In the genomic region with DNA sequence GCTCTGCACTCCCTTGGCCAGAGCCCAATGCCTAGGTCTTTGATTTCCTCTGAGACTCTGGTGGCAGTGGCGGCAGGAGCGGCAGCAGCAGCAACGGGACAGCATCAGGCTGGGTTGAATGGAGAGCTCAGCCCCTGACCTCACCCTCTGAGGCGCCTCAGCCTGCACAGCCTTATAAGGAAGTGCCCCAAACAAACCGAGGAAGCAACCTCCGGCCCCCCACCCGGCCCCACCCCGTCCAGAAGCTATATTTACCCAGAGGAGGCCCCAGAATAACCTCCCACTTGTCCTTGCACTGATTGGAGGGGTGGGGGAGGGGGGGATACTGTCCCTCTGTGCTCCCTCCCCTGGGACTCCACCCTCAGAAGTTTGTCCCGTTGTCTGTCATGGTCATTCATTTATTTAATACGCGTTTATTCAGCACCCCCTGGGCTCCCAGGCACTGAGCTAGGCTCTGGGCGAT, we compare ENCODE assay signal across 10 cellular contexts. TPM values are rescaled to one million over a fixed set of nuclear protein-coding genes. Genes with fewer than 3 reads are reported as not detected.
DNase-seq lines count a peak whose midpoint lies in the region; ATAC-seq and TF ChIP-seq lines count a peak whose summit lies in the region.
"Had no signal": no experiment of that assay in that cellular context is flagged by ENCODE, and none has a peak within 500 bp of the region (broad histone marks: within the 10 kb centered on the region; RNA-seq: fewer than 3 reads in every experiment).

No MANE protein-coding gene starts in this region.

- intact Hi-C loops in activated B cell treated with CpG ODN at 0.5 μM for 24 hours (cut with micrococcal nuclease) (no loop called here), left lung (cut with DNase I) (no loop called here)

- H3K27ac Mint-ChIP-seq in activated B cell treated with CpG ODN at 0.5 μM for 24 hours (no peak overlapping the region), type B pancreatic cell (peak overlapping the region; percentile 70)
- H3K27ac Mint-ChIP-seq in activated CD4-positive, alpha-beta memory T cell treated with anti-CD3 and anti-CD28 coated beads, Interleukin-2, amount 10 ng/mL, durations not matched to agents 7 days and 5 days = no peak overlapping the region

- POLR2A ChIA-PET in activated B cell treated with CpG ODN at 0.5 μM for 24 hours (lab: Charles Lee) = no interaction called here
- POLR2A ChIA-PET in activated CD4-positive, alpha-beta memory T cell treated with anti-CD3 and anti-CD28 coated beads, Interleukin-2, amount 10 ng/mL, durations not matched to agents 7 days and 5 days (lab: Charles Lee) = no interaction called here

- H3K4me3 Mint-ChIP-seq in activated B cell treated with CpG ODN at 0.5 μM for 24 hours = peak overlapping the region; percentile 19
- no peak overlapping the region for H3K4me3 Mint-ChIP-seq in type B pancreatic cell
- no peak overlapping the region for H3K4me3 Mint-ChIP-seq in activated CD4-positive, alpha-beta memory T cell treated with anti-CD3 and anti-CD28 coated beads, Interleukin-2, amount 10 ng/mL, durations not matched to agents 7 days and 5 days

- CTCF ChIA-PET in activated B cell treated with CpG ODN at 0.5 μM for 24 hours (lab: Charles Lee) = interaction anchor here (0.7 to 1.6 kb wide), 3 partner anchors 9 to 38 kb away, joined by 3 to 5 read pairs (median 5); no protein-coding TSS in a partner anchor
- CTCF ChIA-PET in activated CD4-positive, alpha-beta memory T cell treated with anti-CD3 and anti-CD28 coated beads, Interleukin-2, amount 10 ng/mL, durations not matched to agents 7 days and 5 days (lab: Charles Lee) = interaction anchor here (1.7 kb wide), 1 partner anchor 226 kb away, joined by 4 read pairs; no protein-coding TSS in a partner anchor

- H3K4me3 ChIP-seq in left lung = no peak overlapping the region

- peak overlapping the region; percentile 68 to 72 for H3K27ac ChIP-seq in left lung
- H3K27ac ChIP-seq: 22Rv1 had no signal

- H3K36me3 ChIP-seq in left lung = no peaks in the 10 kb centered on the region

- H3K4me1 Mint-ChIP-seq in activated B cell treated with CpG ODN at 0.5 μM for 24 hours (peaks cover 66% of the 10 kb centered on the region), type B pancreatic cell (ENCODE audit: unreplicated experiment) (peaks cover 82% of the 10 kb centered on the region)
- peaks cover 44% of the 10 kb centered on the region for H3K4me1 Mint-ChIP-seq in activated CD4-positive, alpha-beta memory T cell treated with anti-CD3 and anti-CD28 coated beads, Interleukin-2, amount 10 ng/mL, durations not matched to agents 7 days and 5 days

- DNase-seq in DMS 273 (lab: John Stamatoyannopoulos, UW; ENCODE audit: unreplicated experiment) (peak; percentile 53), DMS 273 treated with DMSO at 0.1 percent for 48 hours (lab: John Stamatoyannopoulos, UW) (no peak), activated B cell treated with CpG ODN at 0.5 μM for 24 hours (no peak), left lung (peak in 1 of 2 donors; percentile 55), type B pancreatic cell (ENCODE audit: extremely low spot score, unreplicated experiment) (no peak), ecto neural progenitor cell (ENCODE audit: low spot score) (no peak)
- no peak for DNase-seq in activated CD4-positive, alpha-beta memory T cell treated with anti-CD3 and anti-CD28 coated beads, Interleukin-2, amount 10 ng/mL, durations not matched to agents 7 days and 5 days
- DNase-seq: central memory CD4-positive, alpha-beta T cell had no signal

- ATAC-seq in activated B cell treated with CpG ODN at 0.5 μM for 24 hours (ENCODE audit: low read depth) (peak; percentile 33), left lung (no peak), HG02884 (IDR thresholded peaks at IDR 0.05; ENCODE audit: unreplicated experiment) (no peak)

- no peak for TF ChIP-seq CTCF in activated B cell treated with CpG ODN at 0.5 μM for 24 hours (IDR thresholded peaks at IDR 0.05)
- TF ChIP-seq CTCF in left lung (IDR thresholded peaks at IDR 0.05) = no peak
- no peak for TF ChIP-seq CTCF in type B pancreatic cell (conservative IDR thresholded peaks at IDR 0.05)

- H3K4me1 ChIP-seq in left lung = peaks cover 40 to 89% of the 10 kb centered on the region in 2 donors

- peaks cover 3% of the 10 kb centered on the region for H3K27me3 Mint-ChIP-seq in activated B cell treated with CpG ODN at 0.5 μM for 24 hours
- peaks cover 4% of the 10 kb centered on the region for H3K27me3 Mint-ChIP-seq in type B pancreatic cell
- peaks cover 10% of the 10 kb centered on the region for H3K27me3 Mint-ChIP-seq in activated CD4-positive, alpha-beta memory T cell treated with anti-CD3 and anti-CD28 coated beads, Interleukin-2, amount 10 ng/mL, durations not matched to agents 7 days and 5 days

- no peaks in the 10 kb centered on the region for H3K9me3 ChIP-seq in left lung

- H3K27me3 ChIP-seq in left lung = no peaks in the 10 kb centered on the region

- no peaks in the 10 kb centered on the region for H3K9me3 Mint-ChIP-seq in activated B cell treated with CpG ODN at 0.5 μM for 24 hours
- H3K9me3 Mint-ChIP-seq in type B pancreatic cell = no peaks in the 10 kb centered on the region
- H3K9me3 Mint-ChIP-seq in activated CD4-positive, alpha-beta memory T cell treated with anti-CD3 and anti-CD28 coated beads, Interleukin-2, amount 10 ng/mL, durations not matched to agents 7 days and 5 days = no peaks in the 10 kb centered on the region

- H3K36me3 Mint-ChIP-seq in activated B cell treated with CpG ODN at 0.5 μM for 24 hours (ENCODE audit: low read depth) (no peaks in the 10 kb centered on the region), type B pancreatic cell (no peaks in the 10 kb centered on the region)
- H3K36me3 Mint-ChIP-seq in activated CD4-positive, alpha-beta memory T cell treated with anti-CD3 and anti-CD28 coated beads, Interleukin-2, amount 10 ng/mL, durations not matched to agents 7 days and 5 days (ENCODE audit: low read depth) = peaks cover 3% of the 10 kb centered on the region

RNA-seq across cellular contexts. Expression of gene NES, which starts 12.2 kb away (rescaled TPM):
- total RNA-seq in activated B cell treated with CpG ODN at 0.5 μM for 24 hours = not detected in 2 replicates
- total RNA-seq in left lung = 10 to 100 TPM; 56.9 to 58.5 TPM
- total RNA-seq in type B pancreatic cell (ENCODE audit: low replicate concordance) = 8.1 and 125 TPM in 2 replicates
- not detected for total RNA-seq in activated CD4-positive, alpha-beta memory T cell treated with anti-CD3 and anti-CD28 coated beads, Interleukin-2, amount 10 ng/mL, durations not matched to agents 7 days and 5 days

RNA-seq across cellular contexts. Expression of gene BCAN, which starts 23.1 kb away (rescaled TPM):
- total RNA-seq in activated B cell treated with CpG ODN at 0.5 μM for 24 hours = 0.27 and 0.51 TPM in 2 replicates
- total RNA-seq in left lung = under 1 TPM; 0.34 to 0.35 TPM
- total RNA-seq in type B pancreatic cell (ENCODE audit: low replicate concordance) = 12.6 TPM in 1 of 2 replicates, not detected in the other
- not detected for total RNA-seq in activated CD4-positive, alpha-beta memory T cell treated with anti-CD3 and anti-CD28 coated beads, Interleukin-2, amount 10 ng/mL, durations not matched to agents 7 days and 5 days

RNA-seq across cellular contexts. Expression of gene CRABP2, which starts 40.4 kb away (rescaled TPM):
- total RNA-seq in activated B cell treated with CpG ODN at 0.5 μM for 24 hours (0.55 and 0.66 TPM in 2 replicates), left lung (10 to 100 TPM in 1 of 2 donors, 1 to 10 TPM in 1; 2.7 to 23.3 TPM), type B pancreatic cell (ENCODE audit: low replicate concordance) (83.7 and 370 TPM in 2 replicates)
- total RNA-seq in activated CD4-positive, alpha-beta memory T cell treated with anti-CD3 and anti-CD28 coated beads, Interleukin-2, amount 10 ng/mL, durations not matched to agents 7 days and 5 days = 1 to 10 TPM in 1 of 2 experiments, under 1 TPM in 1; 0.58 to 1.2 TPM

RNA-seq across cellular contexts. Expression of gene HAPLN2, which starts 45.8 kb away (rescaled TPM):
- total RNA-seq in activated B cell treated with CpG ODN at 0.5 μM for 24 hours (not detected in 2 replicates), left lung (under 1 TPM in 1 of 2 donors, not detected in 1; 0.18 TPM), type B pancreatic cell (ENCODE audit: low replicate concordance) (not detected in 2 replicates)
- total RNA-seq in activated CD4-positive, alpha-beta memory T cell treated with anti-CD3 and anti-CD28 coated beads, Interleukin-2, amount 10 ng/mL, durations not matched to agents 7 days and 5 days = not detected
